Comparison of ENCODE assay signal across 1 cellular context in the genomic region with DNA sequence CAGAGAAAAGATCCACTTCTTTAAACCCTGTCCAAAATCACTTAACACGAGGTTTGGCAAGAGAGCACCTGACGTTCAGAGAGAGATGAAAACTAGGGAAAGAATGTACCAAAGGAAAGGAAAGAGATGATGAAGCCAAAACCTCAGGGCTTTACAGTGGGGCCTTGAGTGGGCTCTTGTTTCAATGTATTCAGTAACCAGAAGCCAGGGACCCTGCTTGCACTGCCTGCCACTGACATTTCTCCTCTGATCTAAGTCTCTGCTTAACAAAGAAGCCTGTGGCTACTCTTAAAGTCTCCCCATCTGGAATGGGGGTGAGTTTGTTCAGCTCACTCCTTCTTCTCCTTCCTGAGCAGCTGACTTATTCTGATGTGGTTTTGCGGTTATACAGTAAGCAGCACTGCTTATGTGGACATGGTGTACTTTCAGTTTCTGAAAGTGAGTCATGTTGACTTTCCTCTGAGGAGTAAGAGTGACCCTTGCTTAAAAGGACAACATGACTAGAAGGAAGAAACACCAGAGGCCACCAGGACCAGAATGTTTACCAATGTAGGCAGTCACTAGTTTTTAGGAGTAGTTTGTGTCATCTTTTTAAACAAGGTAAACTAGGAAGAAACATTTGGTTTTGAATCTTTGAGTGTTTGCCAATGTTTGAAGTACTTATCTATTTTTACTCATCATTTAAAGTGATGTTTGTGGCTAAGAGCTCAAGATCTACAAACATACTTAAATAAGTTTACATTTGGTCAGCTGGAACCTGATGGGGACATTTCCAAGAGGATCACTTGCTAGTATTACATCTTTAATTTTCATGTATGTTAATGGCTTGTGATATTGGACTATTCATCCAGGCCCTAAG.
A peak's percentile ranks its signal among the peaks of the same experiment; 100 is the strongest.
TF ChIP-seq lines count a peak whose summit lies in the region.

No MANE protein-coding gene starts in this region.

TF ChIP-seq in K562, 482 proteins besides CTCF, POLR2A, EP300 and RAD21 (continued from another document and continues in another):
- TF ChIP-seq, protein P1, sequence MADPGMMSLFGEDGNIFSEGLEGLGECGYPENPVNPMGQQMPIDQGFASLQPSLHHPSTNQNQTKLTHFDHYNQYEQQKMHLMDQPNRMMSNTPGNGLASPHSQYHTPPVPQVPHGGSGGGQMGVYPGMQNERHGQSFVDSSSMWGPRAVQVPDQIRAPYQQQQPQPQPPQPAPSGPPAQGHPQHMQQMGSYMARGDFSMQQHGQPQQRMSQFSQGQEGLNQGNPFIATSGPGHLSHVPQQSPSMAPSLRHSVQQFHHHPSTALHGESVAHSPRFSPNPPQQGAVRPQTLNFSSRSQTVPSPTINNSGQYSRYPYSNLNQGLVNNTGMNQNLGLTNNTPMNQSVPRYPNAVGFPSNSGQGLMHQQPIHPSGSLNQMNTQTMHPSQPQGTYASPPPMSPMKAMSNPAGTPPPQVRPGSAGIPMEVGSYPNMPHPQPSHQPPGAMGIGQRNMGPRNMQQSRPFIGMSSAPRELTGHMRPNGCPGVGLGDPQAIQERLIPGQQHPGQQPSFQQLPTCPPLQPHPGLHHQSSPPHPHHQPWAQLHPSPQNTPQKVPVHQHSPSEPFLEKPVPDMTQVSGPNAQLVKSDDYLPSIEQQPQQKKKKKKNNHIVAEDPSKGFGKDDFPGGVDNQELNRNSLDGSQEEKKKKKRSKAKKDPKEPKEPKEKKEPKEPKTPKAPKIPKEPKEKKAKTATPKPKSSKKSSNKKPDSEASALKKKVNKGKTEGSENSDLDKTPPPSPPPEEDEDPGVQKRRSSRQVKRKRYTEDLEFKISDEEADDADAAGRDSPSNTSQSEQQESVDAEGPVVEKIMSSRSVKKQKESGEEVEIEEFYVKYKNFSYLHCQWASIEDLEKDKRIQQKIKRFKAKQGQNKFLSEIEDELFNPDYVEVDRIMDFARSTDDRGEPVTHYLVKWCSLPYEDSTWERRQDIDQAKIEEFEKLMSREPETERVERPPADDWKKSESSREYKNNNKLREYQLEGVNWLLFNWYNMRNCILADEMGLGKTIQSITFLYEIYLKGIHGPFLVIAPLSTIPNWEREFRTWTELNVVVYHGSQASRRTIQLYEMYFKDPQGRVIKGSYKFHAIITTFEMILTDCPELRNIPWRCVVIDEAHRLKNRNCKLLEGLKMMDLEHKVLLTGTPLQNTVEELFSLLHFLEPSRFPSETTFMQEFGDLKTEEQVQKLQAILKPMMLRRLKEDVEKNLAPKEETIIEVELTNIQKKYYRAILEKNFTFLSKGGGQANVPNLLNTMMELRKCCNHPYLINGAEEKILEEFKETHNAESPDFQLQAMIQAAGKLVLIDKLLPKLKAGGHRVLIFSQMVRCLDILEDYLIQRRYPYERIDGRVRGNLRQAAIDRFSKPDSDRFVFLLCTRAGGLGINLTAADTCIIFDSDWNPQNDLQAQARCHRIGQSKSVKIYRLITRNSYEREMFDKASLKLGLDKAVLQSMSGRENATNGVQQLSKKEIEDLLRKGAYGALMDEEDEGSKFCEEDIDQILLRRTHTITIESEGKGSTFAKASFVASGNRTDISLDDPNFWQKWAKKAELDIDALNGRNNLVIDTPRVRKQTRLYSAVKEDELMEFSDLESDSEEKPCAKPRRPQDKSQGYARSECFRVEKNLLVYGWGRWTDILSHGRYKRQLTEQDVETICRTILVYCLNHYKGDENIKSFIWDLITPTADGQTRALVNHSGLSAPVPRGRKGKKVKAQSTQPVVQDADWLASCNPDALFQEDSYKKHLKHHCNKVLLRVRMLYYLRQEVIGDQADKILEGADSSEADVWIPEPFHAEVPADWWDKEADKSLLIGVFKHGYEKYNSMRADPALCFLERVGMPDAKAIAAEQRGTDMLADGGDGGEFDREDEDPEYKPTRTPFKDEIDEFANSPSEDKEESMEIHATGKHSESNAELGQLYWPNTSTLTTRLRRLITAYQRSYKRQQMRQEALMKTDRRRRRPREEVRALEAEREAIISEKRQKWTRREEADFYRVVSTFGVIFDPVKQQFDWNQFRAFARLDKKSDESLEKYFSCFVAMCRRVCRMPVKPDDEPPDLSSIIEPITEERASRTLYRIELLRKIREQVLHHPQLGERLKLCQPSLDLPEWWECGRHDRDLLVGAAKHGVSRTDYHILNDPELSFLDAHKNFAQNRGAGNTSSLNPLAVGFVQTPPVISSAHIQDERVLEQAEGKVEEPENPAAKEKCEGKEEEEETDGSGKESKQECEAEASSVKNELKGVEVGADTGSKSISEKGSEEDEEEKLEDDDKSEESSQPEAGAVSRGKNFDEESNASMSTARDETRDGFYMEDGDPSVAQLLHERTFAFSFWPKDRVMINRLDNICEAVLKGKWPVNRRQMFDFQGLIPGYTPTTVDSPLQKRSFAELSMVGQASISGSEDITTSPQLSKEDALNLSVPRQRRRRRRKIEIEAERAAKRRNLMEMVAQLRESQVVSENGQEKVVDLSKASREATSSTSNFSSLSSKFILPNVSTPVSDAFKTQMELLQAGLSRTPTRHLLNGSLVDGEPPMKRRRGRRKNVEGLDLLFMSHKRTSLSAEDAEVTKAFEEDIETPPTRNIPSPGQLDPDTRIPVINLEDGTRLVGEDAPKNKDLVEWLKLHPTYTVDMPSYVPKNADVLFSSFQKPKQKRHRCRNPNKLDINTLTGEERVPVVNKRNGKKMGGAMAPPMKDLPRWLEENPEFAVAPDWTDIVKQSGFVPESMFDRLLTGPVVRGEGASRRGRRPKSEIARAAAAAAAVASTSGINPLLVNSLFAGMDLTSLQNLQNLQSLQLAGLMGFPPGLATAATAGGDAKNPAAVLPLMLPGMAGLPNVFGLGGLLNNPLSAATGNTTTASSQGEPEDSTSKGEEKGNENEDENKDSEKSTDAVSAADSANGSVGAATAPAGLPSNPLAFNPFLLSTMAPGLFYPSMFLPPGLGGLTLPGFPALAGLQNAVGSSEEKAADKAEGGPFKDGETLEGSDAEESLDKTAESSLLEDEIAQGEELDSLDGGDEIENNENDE (IDR thresholded peaks at IDR 0.05; ENCODE audit: low read depth, low read length): no peak
- TF ChIP-seq TBP (optimal IDR thresholded peaks at IDR 0.05; ENCODE audit: low read depth, low read length) (no peak), SPI1 (IDR thresholded peaks at IDR 0.05; ENCODE audit: borderline replicate concordance, low read depth, low read length) (no peak), MAFF (IDR thresholded peaks at IDR 0.05; ENCODE audit: low read length) (no peak), WHSC1 (IDR thresholded peaks at IDR 0.05; ENCODE audit: low read length) (no peak), ZBTB7A (IDR thresholded peaks at IDR 0.05; ENCODE audit: borderline replicate concordance, control insufficient read depth, low read depth, low read length) (no peak), HLTF (IDR thresholded peaks at IDR 0.05) (no peak), ZNF133 (CRISPR knock-in tag; IDR thresholded peaks at IDR 0.05) (no peak), ZKSCAN1 (IDR thresholded peaks at IDR 0.05; ENCODE audit: low read depth, low read length) (no peak), GATAD2A (IDR thresholded peaks at IDR 0.05) (no peak), L3MBTL2 (IDR thresholded peaks at IDR 0.05) (no peak), ELF1 (tag; IDR thresholded peaks at IDR 0.05) (no peak), ESRRA (IDR thresholded peaks at IDR 0.05; ENCODE audit: borderline replicate concordance, low read depth) (peak; percentile 98), DACH1 (IDR thresholded peaks at IDR 0.05; ENCODE audit: partially characterized antibody) (peak; percentile 25), HNRNPUL1 (IDR thresholded peaks at IDR 0.05; ENCODE audit: low read length) (no peak), CXXC5 (CRISPR knock-in tag; IDR thresholded peaks at IDR 0.05) (no peak), BRF1 (IDR thresholded peaks at IDR 0.05; ENCODE audit: borderline replicate concordance, extremely low read depth, insufficient read length) (no peak), SLC30A9 (CRISPR knock-in tag; IDR thresholded peaks at IDR 0.05) (no peak), CAMTA2 (CRISPR knock-in tag; conservative IDR thresholded peaks at IDR 0.05) (no peak), SMARCA4 (IDR thresholded peaks at IDR 0.05) (peak; percentile 84; the same call in 1 of the 2 replicates), ILF3 (IDR thresholded peaks at IDR 0.05; ENCODE audit: borderline replicate concordance) (no peak), SIX5 (IDR thresholded peaks at IDR 0.05; ENCODE audit: borderline replicate concordance in 1 of 2, insufficient read depth in 1 of 2, low read depth in 1 of 2, low read length in 2 of 2) (no peak)
- TF ChIP-seq, protein P2, sequence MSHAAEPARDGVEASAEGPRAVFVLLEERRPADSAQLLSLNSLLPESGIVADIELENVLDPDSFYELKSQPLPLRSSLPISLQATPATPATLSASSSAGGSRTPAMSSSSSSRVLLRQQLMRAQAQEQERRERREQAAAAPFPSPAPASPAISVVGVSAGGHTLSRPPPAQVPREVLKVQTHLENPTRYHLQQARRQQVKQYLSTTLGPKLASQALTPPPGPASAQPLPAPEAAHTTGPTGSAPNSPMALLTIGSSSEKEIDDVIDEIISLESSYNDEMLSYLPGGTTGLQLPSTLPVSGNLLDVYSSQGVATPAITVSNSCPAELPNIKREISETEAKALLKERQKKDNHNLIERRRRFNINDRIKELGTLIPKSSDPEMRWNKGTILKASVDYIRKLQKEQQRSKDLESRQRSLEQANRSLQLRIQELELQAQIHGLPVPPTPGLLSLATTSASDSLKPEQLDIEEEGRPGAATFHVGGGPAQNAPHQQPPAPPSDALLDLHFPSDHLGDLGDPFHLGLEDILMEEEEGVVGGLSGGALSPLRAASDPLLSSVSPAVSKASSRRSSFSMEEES (CRISPR knock-in tag; IDR thresholded peaks at IDR 0.05): no peak
- TF ChIP-seq, protein P3, sequence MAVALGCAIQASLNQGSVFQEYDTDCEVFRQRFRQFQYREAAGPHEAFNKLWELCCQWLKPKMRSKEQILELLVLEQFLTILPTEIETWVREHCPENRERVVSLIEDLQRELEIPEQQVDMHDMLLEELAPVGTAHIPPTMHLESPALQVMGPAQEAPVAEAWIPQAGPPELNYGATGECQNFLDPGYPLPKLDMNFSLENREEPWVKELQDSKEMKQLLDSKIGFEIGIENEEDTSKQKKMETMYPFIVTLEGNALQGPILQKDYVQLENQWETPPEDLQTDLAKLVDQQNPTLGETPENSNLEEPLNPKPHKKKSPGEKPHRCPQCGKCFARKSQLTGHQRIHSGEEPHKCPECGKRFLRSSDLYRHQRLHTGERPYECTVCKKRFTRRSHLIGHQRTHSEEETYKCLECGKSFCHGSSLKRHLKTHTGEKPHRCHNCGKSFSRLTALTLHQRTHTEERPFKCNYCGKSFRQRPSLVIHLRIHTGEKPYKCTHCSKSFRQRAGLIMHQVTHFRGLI (CRISPR knock-in tag; IDR thresholded peaks at IDR 0.05): no peak
- TF ChIP-seq, protein P4, sequence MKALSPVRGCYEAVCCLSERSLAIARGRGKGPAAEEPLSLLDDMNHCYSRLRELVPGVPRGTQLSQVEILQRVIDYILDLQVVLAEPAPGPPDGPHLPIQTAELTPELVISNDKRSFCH (CRISPR knock-in tag; IDR thresholded peaks at IDR 0.05): no peak
- TF ChIP-seq, protein P4 (tag; IDR thresholded peaks at IDR 0.05): no peak
- TF ChIP-seq, protein P5, sequence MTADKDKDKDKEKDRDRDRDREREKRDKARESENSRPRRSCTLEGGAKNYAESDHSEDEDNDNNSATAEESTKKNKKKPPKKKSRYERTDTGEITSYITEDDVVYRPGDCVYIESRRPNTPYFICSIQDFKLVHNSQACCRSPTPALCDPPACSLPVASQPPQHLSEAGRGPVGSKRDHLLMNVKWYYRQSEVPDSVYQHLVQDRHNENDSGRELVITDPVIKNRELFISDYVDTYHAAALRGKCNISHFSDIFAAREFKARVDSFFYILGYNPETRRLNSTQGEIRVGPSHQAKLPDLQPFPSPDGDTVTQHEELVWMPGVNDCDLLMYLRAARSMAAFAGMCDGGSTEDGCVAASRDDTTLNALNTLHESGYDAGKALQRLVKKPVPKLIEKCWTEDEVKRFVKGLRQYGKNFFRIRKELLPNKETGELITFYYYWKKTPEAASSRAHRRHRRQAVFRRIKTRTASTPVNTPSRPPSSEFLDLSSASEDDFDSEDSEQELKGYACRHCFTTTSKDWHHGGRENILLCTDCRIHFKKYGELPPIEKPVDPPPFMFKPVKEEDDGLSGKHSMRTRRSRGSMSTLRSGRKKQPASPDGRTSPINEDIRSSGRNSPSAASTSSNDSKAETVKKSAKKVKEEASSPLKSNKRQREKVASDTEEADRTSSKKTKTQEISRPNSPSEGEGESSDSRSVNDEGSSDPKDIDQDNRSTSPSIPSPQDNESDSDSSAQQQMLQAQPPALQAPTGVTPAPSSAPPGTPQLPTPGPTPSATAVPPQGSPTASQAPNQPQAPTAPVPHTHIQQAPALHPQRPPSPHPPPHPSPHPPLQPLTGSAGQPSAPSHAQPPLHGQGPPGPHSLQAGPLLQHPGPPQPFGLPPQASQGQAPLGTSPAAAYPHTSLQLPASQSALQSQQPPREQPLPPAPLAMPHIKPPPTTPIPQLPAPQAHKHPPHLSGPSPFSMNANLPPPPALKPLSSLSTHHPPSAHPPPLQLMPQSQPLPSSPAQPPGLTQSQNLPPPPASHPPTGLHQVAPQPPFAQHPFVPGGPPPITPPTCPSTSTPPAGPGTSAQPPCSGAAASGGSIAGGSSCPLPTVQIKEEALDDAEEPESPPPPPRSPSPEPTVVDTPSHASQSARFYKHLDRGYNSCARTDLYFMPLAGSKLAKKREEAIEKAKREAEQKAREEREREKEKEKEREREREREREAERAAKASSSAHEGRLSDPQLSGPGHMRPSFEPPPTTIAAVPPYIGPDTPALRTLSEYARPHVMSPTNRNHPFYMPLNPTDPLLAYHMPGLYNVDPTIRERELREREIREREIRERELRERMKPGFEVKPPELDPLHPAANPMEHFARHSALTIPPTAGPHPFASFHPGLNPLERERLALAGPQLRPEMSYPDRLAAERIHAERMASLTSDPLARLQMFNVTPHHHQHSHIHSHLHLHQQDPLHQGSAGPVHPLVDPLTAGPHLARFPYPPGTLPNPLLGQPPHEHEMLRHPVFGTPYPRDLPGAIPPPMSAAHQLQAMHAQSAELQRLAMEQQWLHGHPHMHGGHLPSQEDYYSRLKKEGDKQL (CRISPR knock-in tag; IDR thresholded peaks at IDR 0.05; ENCODE audit: borderline replicate concordance): no peak
- TF ChIP-seq, protein P6, sequence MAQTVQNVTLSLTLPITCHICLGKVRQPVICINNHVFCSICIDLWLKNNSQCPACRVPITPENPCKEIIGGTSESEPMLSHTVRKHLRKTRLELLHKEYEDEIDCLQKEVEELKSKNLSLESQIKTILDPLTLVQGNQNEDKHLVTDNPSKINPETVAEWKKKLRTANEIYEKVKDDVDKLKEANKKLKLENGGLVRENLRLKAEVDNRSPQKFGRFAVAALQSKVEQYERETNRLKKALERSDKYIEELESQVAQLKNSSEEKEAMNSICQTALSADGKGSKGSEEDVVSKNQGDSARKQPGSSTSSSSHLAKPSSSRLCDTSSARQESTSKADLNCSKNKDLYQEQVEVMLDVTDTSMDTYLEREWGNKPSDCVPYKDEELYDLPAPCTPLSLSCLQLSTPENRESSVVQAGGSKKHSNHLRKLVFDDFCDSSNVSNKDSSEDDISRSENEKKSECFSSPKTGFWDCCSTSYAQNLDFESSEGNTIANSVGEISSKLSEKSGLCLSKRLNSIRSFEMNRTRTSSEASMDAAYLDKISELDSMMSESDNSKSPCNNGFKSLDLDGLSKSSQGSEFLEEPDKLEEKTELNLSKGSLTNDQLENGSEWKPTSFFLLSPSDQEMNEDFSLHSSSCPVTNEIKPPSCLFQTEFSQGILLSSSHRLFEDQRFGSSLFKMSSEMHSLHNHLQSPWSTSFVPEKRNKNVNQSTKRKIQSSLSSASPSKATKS (CRISPR knock-in tag; IDR thresholded peaks at IDR 0.05): no peak
- TF ChIP-seq, protein P7, sequence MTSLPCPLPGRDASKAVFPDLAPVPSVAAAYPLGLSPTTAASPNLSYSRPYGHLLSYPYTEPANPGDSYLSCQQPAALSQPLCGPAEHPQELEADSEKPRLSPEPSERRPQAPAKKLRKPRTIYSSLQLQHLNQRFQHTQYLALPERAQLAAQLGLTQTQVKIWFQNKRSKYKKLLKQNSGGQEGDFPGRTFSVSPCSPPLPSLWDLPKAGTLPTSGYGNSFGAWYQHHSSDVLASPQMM (CRISPR knock-in tag; IDR thresholded peaks at IDR 0.05): no peak
